Comparison of ENCODE assay signal across 8 cellular contexts in the genomic region with DNA sequence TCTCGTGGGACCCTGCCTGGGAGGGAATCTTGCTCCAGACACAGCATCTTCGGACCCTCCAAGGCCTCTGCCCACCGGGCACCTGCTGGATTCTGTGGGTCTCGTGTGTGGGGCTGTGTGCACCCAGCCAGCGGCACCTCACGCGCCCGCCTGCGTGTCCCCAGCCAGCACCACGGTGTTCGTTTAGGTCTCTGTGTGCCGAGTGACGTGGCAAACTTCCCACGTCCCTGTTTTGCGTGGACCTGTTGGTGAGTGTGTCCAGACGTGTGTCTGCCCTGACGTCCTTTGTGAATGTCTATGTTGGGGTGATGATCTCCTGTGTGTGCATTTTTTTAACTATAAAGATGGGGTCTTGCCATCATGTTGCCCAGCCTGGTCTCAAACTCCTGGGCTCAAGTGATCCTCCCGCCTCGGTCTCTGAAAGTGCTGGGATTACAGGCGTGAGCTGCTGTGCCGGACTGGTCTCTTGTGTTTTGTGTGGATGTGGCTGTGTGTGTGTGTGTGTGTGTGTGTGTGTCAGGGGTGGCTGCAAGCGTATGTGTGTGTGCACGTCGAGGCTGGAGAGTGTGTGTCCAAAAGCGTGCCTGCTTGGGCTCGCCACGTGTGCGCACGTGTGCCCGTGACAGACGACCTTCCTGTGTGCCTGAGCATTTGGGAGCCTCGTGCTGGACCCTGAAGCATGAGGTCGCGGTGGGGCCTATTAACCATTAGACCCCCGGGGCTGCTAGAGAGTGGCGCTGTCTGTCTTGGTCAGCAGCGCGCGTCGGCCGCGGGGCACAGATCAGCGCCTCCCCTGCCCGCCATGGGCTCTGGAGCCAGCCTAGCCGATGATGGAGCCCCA. TPM values are rescaled to one million over a fixed set of nuclear protein-coding genes. Genes with fewer than 3 reads are reported as not detected.
DNase-seq lines count a peak whose midpoint lies in the region; ATAC-seq and TF ChIP-seq lines count a peak whose summit lies in the region.

No MANE protein-coding gene starts in this region.

- H3K4me1 Mint-ChIP-seq in central memory CD8-positive, alpha-beta T cell: peaks cover 24% of the 10 kb centered on the region
- H3K4me1 Mint-ChIP-seq in natural killer cell: peaks cover 23 to 26% of the 10 kb centered on the region in 2 donors

- H3K4me1 ChIP-seq in left ventricle myocardium inferior: peaks cover 22% of the 10 kb centered on the region
- no peaks in the 10 kb centered on the region for H3K4me1 ChIP-seq in aorta (ENCODE audit: control insufficient read depth in 1 of 2, insufficient read depth in 2 of 2, low read length in 2 of 2)

- peak overlapping the region; percentile 75 for H3K4me3 Mint-ChIP-seq in central memory CD8-positive, alpha-beta T cell
- H3K4me3 Mint-ChIP-seq in natural killer cell: peak overlapping the region; percentile 68

- H3K27me3 ChIP-seq in left ventricle myocardium inferior (ENCODE audit: low read depth) (no peaks in the 10 kb centered on the region), aorta (ENCODE audit: control insufficient read depth in 1 of 2, insufficient read depth in 2 of 2, low read length in 1 of 2) (no peaks in the 10 kb centered on the region)

- intact Hi-C loops in left ventricle myocardium inferior (cut with micrococcal nuclease): no loop called here
- intact Hi-C loops in Right ventricle myocardium inferior (cut with DNase I): no loop called here
- intact Hi-C loops in natural killer cell (cut with micrococcal nuclease): no loop called here
- intact Hi-C loops in aorta (cut with DNase I): no loop called here

- H3K4me3 ChIP-seq in left ventricle myocardium inferior (peak overlapping the region; percentile 62), aorta (ENCODE audit: low read length in 2 of 2) (peak overlapping the region in 1 of 2 donors; percentile 1)

- H3K36me3 ChIP-seq in left ventricle myocardium inferior (peaks cover 4% of the 10 kb centered on the region), aorta (ENCODE audit: control insufficient read depth in 1 of 2, insufficient read depth in 2 of 2, low read length in 1 of 2) (no peaks in the 10 kb centered on the region)

- 51 to 53% methylated on average over 41 to 45 of the region's 45 CpGs for WGBS in aorta, 2 donors

- TF ChIP-seq CTCF in left ventricle myocardium inferior (IDR thresholded peaks at IDR 0.05; ENCODE audit: borderline replicate concordance): no peak
- no peak for TF ChIP-seq CTCF in natural killer cell (IDR thresholded peaks at IDR 0.05)

- no peaks in the 10 kb centered on the region for H3K9me3 Mint-ChIP-seq in central memory CD8-positive, alpha-beta T cell
- no peaks in the 10 kb centered on the region for H3K9me3 Mint-ChIP-seq in natural killer cell

- H3K27ac ChIP-seq in left ventricle myocardium inferior (replicated peaks): peak overlapping the region; percentile 80
- H3K27ac ChIP-seq in aorta (ENCODE audit: low read depth in 1 of 2, low read length in 2 of 2): peak overlapping the region in 1 of 2 donors; percentile 2

- no peaks in the 10 kb centered on the region for H3K27me3 Mint-ChIP-seq in central memory CD8-positive, alpha-beta T cell
- peaks cover 0 to 3% of the 10 kb centered on the region in 2 donors for H3K27me3 Mint-ChIP-seq in natural killer cell (ENCODE audit: low read depth in 2 of 2)

- no peak overlapping the region for H3K27ac Mint-ChIP-seq in central memory CD8-positive, alpha-beta T cell (ENCODE audit: low read depth)
- peak overlapping the region; percentile 21 to 66 for H3K27ac Mint-ChIP-seq in natural killer cell

- H3K9me3 ChIP-seq in left ventricle myocardium inferior (replicated peaks) (no peaks in the 10 kb centered on the region), aorta (ENCODE audit: control insufficient read depth, low read length) (no peaks in the 10 kb centered on the region)

- H3K36me3 Mint-ChIP-seq in central memory CD8-positive, alpha-beta T cell (ENCODE audit: insufficient read depth): peaks cover 12% of the 10 kb centered on the region
- no peaks in the 10 kb centered on the region for H3K36me3 Mint-ChIP-seq in natural killer cell

- ATAC-seq in Right ventricle myocardium inferior (no peak), natural killer cell (peak in 2 of 3 donors; percentile 11 to 28), aorta (ENCODE audit: low FRiP score) (peak; percentile 2), GM21360 (IDR thresholded peaks at IDR 0.05; ENCODE audit: unreplicated experiment) (no peak), HG03342 (IDR thresholded peaks at IDR 0.05; ENCODE audit: unreplicated experiment) (no peak)
- no peak for ATAC-seq in central memory CD8-positive, alpha-beta T cell (replicated peaks; ENCODE audit: extremely low read depth, poor library complexity, severe bottlenecking)

- DNase-seq in left ventricle myocardium inferior (no peak), Right ventricle myocardium inferior (ENCODE audit: missing footprints) (no peak), natural killer cell (peak; percentile 29), aorta (no peak), NCI-H2171 treated with DMSO at 0.1 percent for 48 hours (lab: John Stamatoyannopoulos, UW) (no peak)
- no peak for DNase-seq in central memory CD8-positive, alpha-beta T cell (ENCODE audit: low spot score in 2 of 2)

RNA-seq across cellular contexts. Expression of a gene that starts 15.7 kb away (rescaled TPM):
- total RNA-seq in left ventricle myocardium inferior (4.8 TPM), Right ventricle myocardium inferior (6.7 TPM), natural killer cell (10 to 100 TPM; 15.9 to 24.6 (median 24.2) TPM), aorta (10 to 100 TPM in 1 of 2 donors, 1 to 10 TPM in 1; 9.3 to 13.8 TPM)
- 1 to 10 TPM in 1 of 2 donors, under 1 TPM in 1; 0.97 to 1.3 TPM for polyA plus RNA-seq in aorta

RNA-seq across cellular contexts. Expression of a gene that starts 24.4 kb away (rescaled TPM):
- not detected for total RNA-seq in left ventricle myocardium inferior
- not detected for total RNA-seq in Right ventricle myocardium inferior
- under 1 TPM in 1 of 3 donors, not detected in 2; 0.31 TPM for total RNA-seq in natural killer cell
- not detected for total RNA-seq in aorta
- not detected for polyA plus RNA-seq in aorta

RNA-seq across cellular contexts. Expression of a gene that starts 28.5 kb away (rescaled TPM):
- total RNA-seq in left ventricle myocardium inferior (21.6 TPM), Right ventricle myocardium inferior (21.9 TPM), natural killer cell (100 to 1,000 TPM in 1 of 3 donors, 10 to 100 TPM in 2; 88.7 to 106 (median 97.8) TPM), aorta (10 to 100 TPM; 41.6 to 43.8 TPM)
- polyA plus RNA-seq in aorta: 10 to 100 TPM; 19.7 to 36.2 TPM

RNA-seq across cellular contexts. Expression of a gene that starts 42.6 kb away (rescaled TPM):
- total RNA-seq in left ventricle myocardium inferior (19.4 TPM), Right ventricle myocardium inferior (20.7 TPM), natural killer cell (10 to 100 TPM; 17.5 to 25.4 (median 22.7) TPM), aorta (10 to 100 TPM; 15.5 to 16.1 TPM)
- 10 to 100 TPM; 20.9 to 68.8 TPM for polyA plus RNA-seq in aorta

RNA-seq across cellular contexts. Expression of a gene that starts 48.2 kb away (rescaled TPM):
- total RNA-seq in left ventricle myocardium inferior (not detected), Right ventricle myocardium inferior (not detected), natural killer cell (not detected), aorta (not detected)
- not detected for polyA plus RNA-seq in aorta

Comparison
In these comparisons a context has a peak if more than half of its experiments do, and no peak if none do; other contexts are left out.
1. ATAC-seq: peak in natural killer cell (2 of 3) and aorta (single experiment); none in Right ventricle myocardium inferior (single experiment), central memory CD8-positive, alpha-beta T cell (single experiment), GM21360 (single experiment) and HG03342 (single experiment).